Comparison of ENCODE assay signal across 18 cellular contexts in the genomic region with DNA sequence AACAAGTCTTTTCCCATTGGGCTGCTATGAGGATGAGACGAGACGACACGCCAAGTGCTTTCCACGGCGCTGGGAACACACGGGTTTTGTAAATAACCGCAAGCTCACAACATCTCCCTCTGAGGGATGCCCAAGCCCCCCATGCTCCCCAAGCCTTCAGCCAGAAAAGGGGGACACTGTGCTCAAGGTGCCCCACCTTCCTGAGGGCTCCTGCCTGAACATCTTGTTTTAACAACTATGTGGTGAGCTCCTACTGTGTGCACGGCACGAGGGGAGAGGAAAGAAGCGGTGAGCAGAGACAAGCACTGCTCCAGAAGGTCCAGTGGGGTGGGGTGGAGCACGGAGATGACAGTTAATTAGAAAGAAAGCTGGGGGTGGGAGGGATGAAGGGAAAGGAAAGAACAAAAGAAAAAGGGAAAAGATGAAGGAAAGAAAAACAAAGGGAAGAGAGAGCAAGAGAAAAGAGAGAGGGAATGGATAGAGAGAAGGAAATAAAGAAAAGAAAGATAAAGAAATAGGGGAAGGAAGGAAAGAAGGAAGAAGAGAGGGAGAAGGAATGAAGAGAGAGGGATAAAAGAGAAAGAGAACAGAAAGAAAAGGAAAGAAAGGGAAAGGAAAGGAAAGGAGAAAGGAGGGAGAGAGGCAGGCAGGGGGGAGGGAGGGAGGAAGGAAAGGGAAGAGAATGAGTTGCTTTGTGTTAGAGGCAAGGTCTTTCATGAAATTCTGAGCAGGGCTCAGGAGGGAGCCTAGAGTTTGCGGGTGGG. TPM values are rescaled to one million over a fixed set of nuclear protein-coding genes. Genes with fewer than 3 reads are reported as not detected.
A peak's percentile ranks its signal among the peaks of the same experiment; 100 is the strongest.
DNase-seq lines count a peak whose midpoint lies in the region; ATAC-seq and TF ChIP-seq lines count a peak whose summit lies in the region.
"Had no signal": no experiment of that assay in that cellular context is flagged by ENCODE, and none has a peak within 500 bp of the region (broad histone marks: within the 10 kb centered on the region; RNA-seq: fewer than 3 reads in every experiment).

No MANE protein-coding gene starts in this region.

- ATAC-seq in central memory CD8-positive, alpha-beta T cell (replicated peaks; ENCODE audit: extremely low read depth, poor library complexity, severe bottlenecking) = no peak
- ATAC-seq in upper lobe of right lung (no peak), Right ventricle myocardium superior (ENCODE audit: poor library complexity) (no peak)
- ATAC-seq: GM12878 had no signal

- DNase-seq in central memory CD8-positive, alpha-beta T cell (ENCODE audit: low spot score in 2 of 2) = no peak
- DNase-seq in immature natural killer cell (no peak), upper lobe of right lung (peak; percentile 37), Right ventricle myocardium superior (no peak), NAMALWA (ENCODE audit: low spot score) (no peak), midbrain (lab: John Stamatoyannopoulos, UW) (no peak)
- DNase-seq: C1 segment of cervical spinal cord; Calu3; CD4-positive, alpha-beta T cell; DMS 273 treated with DMSO at 0.1 percent for 48 hours; GM23248; HFFc6; IMR-90 had no signal

- CTCF ChIA-PET in HEK293 (lab: Yijun Ruan, JAX) = no interaction called here

- TF ChIP-seq CTCF in HEK293 (tag by site-specific recombination; IDR thresholded peaks at IDR 0.05) (no peak), upper lobe of right lung (IDR thresholded peaks at IDR 0.05) (no peak)

- peaks cover 20% of the 10 kb centered on the region for H3K4me1 Mint-ChIP-seq in central memory CD8-positive, alpha-beta T cell
- H3K4me1 Mint-ChIP-seq in immature natural killer cell = peaks cover 37 to 52% of the 10 kb centered on the region in 2 donors
- H3K4me1 Mint-ChIP-seq: B cell had no signal

- H3K27me3 ChIP-seq in upper lobe of right lung = peaks cover 31% of the 10 kb centered on the region

- POLR2A ChIA-PET in HEK293 (lab: Yijun Ruan, JAX) = no interaction called here

- H3K27me3 Mint-ChIP-seq in central memory CD8-positive, alpha-beta T cell = peaks cover 9% of the 10 kb centered on the region
- peaks cover 0 to 3% (median 2%) of the 10 kb centered on the region in 3 donors for H3K27me3 Mint-ChIP-seq in immature natural killer cell (ENCODE audit: low read depth in 3 of 3)

- H3K9me3 Mint-ChIP-seq in central memory CD8-positive, alpha-beta T cell = no peaks in the 10 kb centered on the region
- H3K9me3 Mint-ChIP-seq in immature natural killer cell = no peaks in the 10 kb centered on the region
- H3K9me3 Mint-ChIP-seq: CD4-positive, alpha-beta T cell had no signal

- H3K4me3 Mint-ChIP-seq in central memory CD8-positive, alpha-beta T cell = no peak overlapping the region
- no peak overlapping the region for H3K4me3 Mint-ChIP-seq in immature natural killer cell
- H3K4me3 Mint-ChIP-seq: B cell; CD4-positive, alpha-beta T cell; HFFc6 had no signal

- H3K9me3 ChIP-seq in HEK293 (ENCODE audit: control insufficient read depth, insufficient read depth, low read depth, low read length) (no peaks in the 10 kb centered on the region), upper lobe of right lung (no peaks in the 10 kb centered on the region)
- H3K9me3 ChIP-seq: HAP-1 had no signal

- H3K36me3 ChIP-seq in HEK293 (ENCODE audit: control insufficient read depth in 2 of 2, insufficient read depth in 1 of 2, low read length in 2 of 2) = no peaks in the 10 kb centered on the region
- no peaks in the 10 kb centered on the region for H3K36me3 ChIP-seq in upper lobe of right lung
- H3K36me3 ChIP-seq: HAP-1 had no signal

- no peak overlapping the region for H3K27ac ChIP-seq in HEK293 (ENCODE audit: extremely low read depth, low read depth, low read length)
- H3K27ac ChIP-seq in upper lobe of right lung = no peak overlapping the region
- H3K27ac ChIP-seq: GM23248, HL-60 had no signal

- H3K36me3 Mint-ChIP-seq in central memory CD8-positive, alpha-beta T cell (ENCODE audit: insufficient read depth) = peaks cover 3% of the 10 kb centered on the region
- peaks cover 0 to 3% (median 0%) of the 10 kb centered on the region in 3 donors for H3K36me3 Mint-ChIP-seq in immature natural killer cell

- H3K27ac Mint-ChIP-seq in central memory CD8-positive, alpha-beta T cell (ENCODE audit: low read depth) = peak overlapping the region; percentile 67
- peak overlapping the region in 4 of 6 donors; percentile 16 to 95 (median 54) for H3K27ac Mint-ChIP-seq in immature natural killer cell
- H3K27ac Mint-ChIP-seq: B cell; CD4-positive, alpha-beta T cell; HFFc6 had no signal

- intact Hi-C loops in upper lobe of right lung (cut with DNase I) (no loop called here), Right ventricle myocardium superior (cut with DNase I) (no loop called here)

- H3K4me1 ChIP-seq in HEK293 (ENCODE audit: control insufficient read depth, insufficient read depth, low read length) (no peaks in the 10 kb centered on the region), upper lobe of right lung (no peaks in the 10 kb centered on the region)
- H3K4me1 ChIP-seq: HAP-1 had no signal

- H3K4me3 ChIP-seq in HEK293 (ENCODE audit: low read depth, low read length) (no peak overlapping the region), upper lobe of right lung (no peak overlapping the region)
- H3K4me3 ChIP-seq: GM12878, GM23248, HAP-1 had no signal

TF ChIP-seq in HEK293, 187 proteins besides CTCF, POLR2A, EP300 and RAD21:
- TF ChIP-seq PRDM1 (tag by site-specific recombination; IDR thresholded peaks at IDR 0.05) (peak; percentile 91), KLF7 (tag by site-specific recombination; IDR thresholded peaks at IDR 0.05; ENCODE audit: borderline replicate concordance) (no peak)
TF ChIP-seq in HEK293: peak in this region for 1.

RNA-seq across cellular contexts. Expression of a gene that starts 56.8 kb away (rescaled TPM):
- polyA plus RNA-seq in immature natural killer cell = 10 to 100 TPM; 36.3 to 39.2 (median 39.0) TPM
- total RNA-seq in upper lobe of right lung (31.3 TPM), Right ventricle myocardium superior (14.2 TPM)
